Comparison of ENCODE assay signal across 19 cellular contexts in the genomic region with DNA sequence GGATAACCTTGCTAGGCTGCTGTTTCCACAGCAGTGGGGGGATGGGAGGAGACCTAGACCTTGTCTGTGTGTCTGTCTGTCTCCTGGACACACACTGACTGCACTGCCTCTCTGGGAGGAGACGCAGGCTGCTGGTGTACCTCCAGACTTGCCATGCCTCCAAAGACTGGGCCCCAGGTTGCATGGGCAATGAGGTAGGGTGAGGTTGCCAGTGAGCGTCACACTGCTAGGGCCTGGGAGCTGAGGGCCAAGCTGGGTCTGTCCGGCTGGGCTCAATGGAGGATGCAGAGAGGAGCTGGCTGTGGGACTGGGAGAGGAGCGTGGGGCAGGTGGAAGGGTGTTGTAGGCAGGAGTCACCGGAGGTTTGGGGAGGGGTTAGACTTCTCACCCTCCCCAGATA. TPM values are rescaled to one million over a fixed set of nuclear protein-coding genes. Genes with fewer than 3 reads are reported as not detected.
DNase-seq lines count a peak whose midpoint lies in the region; ATAC-seq, FAIRE-seq and TF ChIP-seq lines count a peak whose summit lies in the region.
"Had no signal": no experiment of that assay in that cellular context is flagged by ENCODE, and none has a peak within 500 bp of the region (broad histone marks: within the 10 kb centered on the region; RNA-seq: fewer than 3 reads in every experiment).

No MANE protein-coding gene starts in this region.

- no peak for TF ChIP-seq RAD21 in IMR-90 (IDR thresholded peaks at IDR 0.05; ENCODE audit: low read length)

- no peak overlapping the region for H3K56ac ChIP-seq in IMR-90 (ENCODE audit: extremely low read depth, insufficient read depth, low read length)

- H3K4me3 ChIP-seq in IMR-90 (ENCODE audit: insufficient read depth, low read depth, low read length): no peak overlapping the region
- H3K4me3 ChIP-seq: A549 had no signal

- CTCF ChIA-PET in IMR-90 (lab: Yijun Ruan, JAX): no interaction called here

- H2AK5ac ChIP-seq in IMR-90 (ENCODE audit: low read depth, low read length): no peak overlapping the region

- H3K27ac ChIP-seq in IMR-90 (ENCODE audit: insufficient read depth, low read length): no peak overlapping the region
- H3K27ac ChIP-seq: A549, C4-2B had no signal

- H4K20me1 ChIP-seq in IMR-90 (ENCODE audit: insufficient read depth, low read length): no peaks in the 10 kb centered on the region

- DNase-seq in IMR-90 (no peak), mesothelial cell of epicardium (ENCODE audit: low spot score in 2 of 2, unreplicated experiment in 2 of 2) (no peak), GM19239 (ENCODE audit: insufficient read length, low spot score) (no peak)
- DNase-seq: BE2C; CD8-positive, alpha-beta T cell; COR-L47; DND-41; GDM1 had no signal

- no peaks in the 10 kb centered on the region for H3K36me3 ChIP-seq in IMR-90 (ENCODE audit: control insufficient read depth, insufficient read depth, low read length)
- H3K36me3 ChIP-seq: BE2C had no signal

- no peak overlapping the region for H2AK9ac ChIP-seq in IMR-90 (replicated peaks; ENCODE audit: low read depth, low read length, poor library complexity)

- H2BK120ac ChIP-seq in IMR-90 (ENCODE audit: low read depth, low read length): no peak overlapping the region

- no peaks in the 10 kb centered on the region; the same call in 1 of the 2 replicates for H3K9me3 ChIP-seq in IMR-90 (ENCODE audit: control insufficient read depth, insufficient read depth, low read length)
- H3K9me3 ChIP-seq: A549, BE2C had no signal

- H4K5ac ChIP-seq in IMR-90 (ENCODE audit: low read depth, low read length): no peak overlapping the region

- H3K27me3 Mint-ChIP-seq in dendritic cell treated with granulocyte-macrophage colony-stimulating factor and Interleukin-4, amounts not matched to agents 40 ng/mL and 50 ng/mL, for 4 days: peaks cover 1% of the 10 kb centered on the region
- no peaks in the 10 kb centered on the region for H3K27me3 Mint-ChIP-seq in mesothelial cell of epicardium (ENCODE audit: low read depth)

- H2BK5ac ChIP-seq in IMR-90 (ENCODE audit: low read depth, low read length, poor library complexity, severe bottlenecking): peak overlapping the region; percentile 50

- H4K91ac ChIP-seq in IMR-90 (ENCODE audit: insufficient read depth, low read depth, low read length): no peak overlapping the region; the same call in 1 of the 2 replicates

- FAIRE-seq in GM19239 (lab: Jason Lieb, UNC): no peak
- FAIRE-seq: A549, GM12892, H54, HepG2, HTR-8/SVneo had no signal

- no CpG with 5 or more reads among the region's 5 CpGs for WGBS in IMR-90 (ENCODE audit: extremely low coverage in 2 of 2, insufficient read length in 1 of 2), 2 experiments

- no peak for TF ChIP-seq POLR2A in IMR-90 (IDR thresholded peaks at IDR 0.05; ENCODE audit: low read depth, low read length)

- H4K8ac ChIP-seq in IMR-90 (ENCODE audit: low read depth in 2 of 2, low read length in 2 of 2): peak overlapping the region; percentile 49 to 57; a peak in 2 of 4 replicates

- H3K4me2 ChIP-seq in IMR-90 (ENCODE audit: low read depth, low read length): no peak overlapping the region
- H3K4me2 ChIP-seq: A549 had no signal

- no peaks in the 10 kb centered on the region; the same call in 1 of the 2 replicates for H3K9me1 ChIP-seq in IMR-90 (ENCODE audit: insufficient read depth, low read length)

- H3K4me1 Mint-ChIP-seq in dendritic cell treated with granulocyte-macrophage colony-stimulating factor and Interleukin-4, amounts not matched to agents 40 ng/mL and 50 ng/mL, for 4 days (ENCODE audit: low read depth): no peaks in the 10 kb centered on the region
- peaks cover 13% of the 10 kb centered on the region for H3K4me1 Mint-ChIP-seq in mesothelial cell of epicardium

- H3K27me3 ChIP-seq in IMR-90 (ENCODE audit: control insufficient read depth, insufficient read depth, low read length): no peaks in the 10 kb centered on the region
- H3K27me3 ChIP-seq: BE2C had no signal

- H3K9me3 Mint-ChIP-seq in dendritic cell treated with granulocyte-macrophage colony-stimulating factor and Interleukin-4, amounts not matched to agents 40 ng/mL and 50 ng/mL, for 4 days: no peaks in the 10 kb centered on the region
- peaks cover 22% of the 10 kb centered on the region for H3K9me3 Mint-ChIP-seq in mesothelial cell of epicardium
- H3K9me3 Mint-ChIP-seq: CD8-positive, alpha-beta T cell had no signal

- no peak overlapping the region for H2BK20ac ChIP-seq in IMR-90 (ENCODE audit: low read depth, low read length)

- H3K9ac ChIP-seq in IMR-90 (ENCODE audit: low read depth, low read length): no peak overlapping the region

- H3K4me3 Mint-ChIP-seq in dendritic cell treated with granulocyte-macrophage colony-stimulating factor and Interleukin-4, amounts not matched to agents 40 ng/mL and 50 ng/mL, for 4 days: no peak overlapping the region
- no peak overlapping the region for H3K4me3 Mint-ChIP-seq in mesothelial cell of epicardium
- H3K4me3 Mint-ChIP-seq: CD8-positive, alpha-beta T cell had no signal

- intact Hi-C loops in IMR-90 (cut with micrococcal nuclease): no loop called here
- intact Hi-C loops in dendritic cell treated with granulocyte-macrophage colony-stimulating factor and Interleukin-4, amounts not matched to agents 40 ng/mL and 50 ng/mL, for 4 days (cut with micrococcal nuclease): no loop called here

- in situ Hi-C loops in IMR-90 (cut with MboI; ENCODE audit: low sequenced_read_pairs): no loop called here

- no peak overlapping the region for H3K23ac ChIP-seq in IMR-90 (ENCODE audit: low read depth, low read length)

- H2BK15ac ChIP-seq in IMR-90 (ENCODE audit: low read depth, low read length): no peak overlapping the region

- no peak overlapping the region for H3K18ac ChIP-seq in IMR-90 (ENCODE audit: low read depth, low read length)

- no peak overlapping the region for H2AFZ ChIP-seq in IMR-90 (replicated peaks; ENCODE audit: low read length, poor library complexity)

- no peaks in the 10 kb centered on the region for H3K36me3 Mint-ChIP-seq in dendritic cell treated with granulocyte-macrophage colony-stimulating factor and Interleukin-4, amounts not matched to agents 40 ng/mL and 50 ng/mL, for 4 days (ENCODE audit: low read depth)
- H3K36me3 Mint-ChIP-seq in mesothelial cell of epicardium: no peaks in the 10 kb centered on the region
- H3K36me3 Mint-ChIP-seq: CD8-positive, alpha-beta T cell had no signal

- no peak overlapping the region for H3K14ac ChIP-seq in IMR-90 (replicated peaks; ENCODE audit: low read depth, low read length)

- no TSS peak for BruUV-seq in IMR-90 (replicated peaks; lab: Mats Ljungman, UMichigan)

- no peaks in the 10 kb centered on the region for H3K4me1 ChIP-seq in IMR-90 (ENCODE audit: control insufficient read depth, insufficient read depth, low read length)
- H3K4me1 ChIP-seq: A549, BE2C had no signal

- peak; percentile 21; the same call in 1 of the 2 replicates for ATAC-seq in IMR-90 (ENCODE audit: low read depth)
- ATAC-seq in GM18861 (IDR thresholded peaks at IDR 0.05; ENCODE audit: unreplicated experiment): no peak
- ATAC-seq in HG03095 (IDR thresholded peaks at IDR 0.05; ENCODE audit: unreplicated experiment): no peak
- no peak for ATAC-seq in GM21528 (IDR thresholded peaks at IDR 0.05; ENCODE audit: low FRiP score, unreplicated experiment)
- ATAC-seq: A549; CD8-positive, alpha-beta T cell; HepG2 had no signal

- no peaks in the 10 kb centered on the region for H3K79me1 ChIP-seq in IMR-90 (ENCODE audit: low read depth in 1 of 2, low read length in 2 of 2)

- no peak overlapping the region for H3K4ac ChIP-seq in IMR-90 (ENCODE audit: low read depth, low read length)

- dilution Hi-C loops in IMR-90 (cut with HindIII; ENCODE audit: low sequenced_read_pairs, unreplicated experiment): no loop called here

- POLR2A ChIA-PET in IMR-90 (lab: Charles Lee; ENCODE audit: unreplicated experiment): no interaction called here

- peak overlapping the region; percentile 34 for H3K27ac Mint-ChIP-seq in dendritic cell treated with granulocyte-macrophage colony-stimulating factor and Interleukin-4, amounts not matched to agents 40 ng/mL and 50 ng/mL, for 4 days
- H3K27ac Mint-ChIP-seq in mesothelial cell of epicardium: peak overlapping the region; percentile 69
- H3K27ac Mint-ChIP-seq: CD8-positive, alpha-beta T cell had no signal

- no peak for TF ChIP-seq CTCF in IMR-90 (conservative IDR thresholded peaks at IDR 0.05; ENCODE audit: low read depth, low read length)
- no peak for TF ChIP-seq CTCF in mesothelial cell of epicardium (IDR thresholded peaks at IDR 0.05; ENCODE audit: unreplicated experiment)

TF ChIP-seq in IMR-90, 13 proteins besides CTCF, POLR2A, EP300 and RAD21:
- TF ChIP-seq RFX5 (IDR thresholded peaks at IDR 0.05; ENCODE audit: low read depth, low read length) (no peak), BHLHE40 (IDR thresholded peaks at IDR 0.05; ENCODE audit: low read depth, low read length) (no peak), CHD1 (IDR thresholded peaks at IDR 0.05; ENCODE audit: low read depth, low read length) (no peak), FOS (IDR thresholded peaks at IDR 0.05; ENCODE audit: low read depth, low read length) (no peak), MAFK (IDR thresholded peaks at IDR 0.05; ENCODE audit: low read depth, low read length) (no peak)
- TF ChIP-seq, protein P1, sequence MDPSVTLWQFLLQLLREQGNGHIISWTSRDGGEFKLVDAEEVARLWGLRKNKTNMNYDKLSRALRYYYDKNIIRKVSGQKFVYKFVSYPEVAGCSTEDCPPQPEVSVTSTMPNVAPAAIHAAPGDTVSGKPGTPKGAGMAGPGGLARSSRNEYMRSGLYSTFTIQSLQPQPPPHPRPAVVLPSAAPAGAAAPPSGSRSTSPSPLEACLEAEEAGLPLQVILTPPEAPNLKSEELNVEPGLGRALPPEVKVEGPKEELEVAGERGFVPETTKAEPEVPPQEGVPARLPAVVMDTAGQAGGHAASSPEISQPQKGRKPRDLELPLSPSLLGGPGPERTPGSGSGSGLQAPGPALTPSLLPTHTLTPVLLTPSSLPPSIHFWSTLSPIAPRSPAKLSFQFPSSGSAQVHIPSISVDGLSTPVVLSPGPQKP (IDR thresholded peaks at IDR 0.05; ENCODE audit: borderline replicate concordance, low read depth, low read length): no peak

RNA-seq across cellular contexts. Expression of a gene that starts 16.6 kb away (rescaled TPM):
- total RNA-seq in IMR-90 (2012; rRNA removed) (279 and 341 TPM in 2 replicates), mesothelial cell of epicardium (410 to 423 TPM (median 423 TPM) in 3 replicates)
- 268 and 301 TPM in 2 replicates for polyA plus RNA-seq in IMR-90 (2012; rRNA removed)
- polyA plus RNA-seq in IMR-90 (2012; cell fraction: cytosol; rRNA removed): 245 and 256 TPM in 2 replicates
- 469 and 544 TPM in 2 replicates for polyA plus RNA-seq in IMR-90 (2012; cell fraction: nucleus; rRNA removed; ENCODE audit: low replicate concordance)

RNA-seq across cellular contexts. Expression of a gene that starts 26.1 kb away (rescaled TPM):
- total RNA-seq in IMR-90 (2012; rRNA removed) (not detected in 2 replicates), mesothelial cell of epicardium (0.25 TPM in 1 of 3 replicates, not detected in the others)
- polyA plus RNA-seq in IMR-90 (2012; rRNA removed): not detected in 2 replicates
- not detected in 2 replicates for polyA plus RNA-seq in IMR-90 (2012; cell fraction: cytosol; rRNA removed)
- not detected in 2 replicates for polyA plus RNA-seq in IMR-90 (2012; cell fraction: nucleus; rRNA removed; ENCODE audit: low replicate concordance)
- total RNA-seq: CD8-positive, alpha-beta T cell; HepG2 had no signal
- polyA plus RNA-seq: AG04450, HepG2 had no signal
